ENCODE assay signal across 9 cellular contexts in the genomic region with DNA sequence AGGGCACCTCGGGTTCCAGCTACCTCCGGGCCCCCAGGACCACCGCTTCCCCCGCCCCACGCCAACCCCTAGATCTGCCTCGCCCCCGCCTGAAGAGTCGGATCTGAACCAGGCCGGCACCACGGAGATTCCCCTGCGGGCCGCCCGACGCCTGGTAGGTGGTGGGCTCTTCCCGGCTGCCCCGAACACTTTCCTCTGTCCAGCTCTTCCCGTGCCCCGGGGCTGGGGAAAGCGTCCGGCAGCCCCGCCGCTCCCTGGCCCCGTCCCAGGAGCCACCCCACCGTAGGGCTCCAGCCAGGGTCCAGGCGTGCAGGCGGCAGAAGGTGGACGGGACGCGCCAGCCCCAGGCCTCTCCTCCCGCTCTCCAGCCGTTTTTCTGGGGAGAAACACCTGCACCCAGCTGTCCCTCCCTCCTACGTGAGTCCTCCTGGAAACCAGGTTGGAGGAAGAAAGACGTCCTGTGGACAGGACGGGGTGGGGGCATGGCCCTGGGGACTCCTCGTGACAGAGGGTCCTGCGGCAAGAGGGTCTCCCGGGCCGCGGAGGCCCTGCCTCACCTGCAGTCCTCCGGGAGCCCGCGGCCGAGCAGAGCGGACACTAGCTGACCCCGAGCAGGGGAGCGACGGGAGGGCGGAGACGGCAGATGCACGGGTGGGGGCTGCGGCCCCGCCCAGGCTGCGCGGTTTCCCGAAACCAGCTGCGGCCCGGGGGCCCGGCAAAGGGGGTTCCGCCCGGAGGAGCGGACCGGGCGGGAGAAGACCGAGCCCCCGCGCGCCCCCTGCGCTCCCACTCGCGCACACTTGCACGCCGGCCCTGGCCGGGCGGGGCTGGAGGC. TPM values are rescaled to one million over a fixed set of nuclear protein-coding genes. Genes with fewer than 3 reads are reported as not detected.
DNase-seq lines count a peak whose midpoint lies in the region; ATAC-seq and TF ChIP-seq lines count a peak whose summit lies in the region.
"Had no signal": no experiment of that assay in that cellular context is flagged by ENCODE, and none has a peak within 500 bp of the region (broad histone marks: within the 10 kb centered on the region; RNA-seq: fewer than 3 reads in every experiment).

A gene (minus strand): TSS at position 624 of the 835 bp plus-strand sequence. CDS start 3,795 bp downstream, outside the sequence.

- H3K23me2 ChIP-seq in H9 (ENCODE audit: insufficient read length, low read depth, low read length, poor library complexity, severe bottlenecking): peaks cover 8% of the 10 kb centered on the region

- H3K18ac ChIP-seq in H9 (ENCODE audit: insufficient read length, low read depth, low read length): no peak within 1 kb of the TSS

- H3K9me3 Mint-ChIP-seq in H9: peaks cover 5 to 13% of the 10 kb centered on the region in 2 experiments; a peak in 4 of 5 replicates

- H2BK5ac ChIP-seq in H9 (ENCODE audit: insufficient read length, low read length): no peak within 1 kb of the TSS

- DNase-seq in H9 (no peak), iPS-NIHi11 (ENCODE audit: low spot score) (peak; percentile 43), skeletal muscle cell (ENCODE audit: low read depth) (no peak)
- DNase-seq: Kasumi-1 had no signal

- no peak for TF ChIP-seq CTCF in H9 (conservative IDR thresholded peaks at IDR 0.05)

- peaks cover 0 to 6% (median 4%) of the 10 kb centered on the region in 3 experiments; a peak in 3 of 7 replicates for H3K36me3 Mint-ChIP-seq in H9 (ENCODE audit: insufficient read depth in 1 of 3, low read depth in 3 of 3)

- no peaks in the 10 kb centered on the region for H3K79me1 ChIP-seq in H9 (ENCODE audit: insufficient read depth, low read depth, low read length, poor library complexity, severe bottlenecking)

- no peak within 1 kb of the TSS for H4K5ac ChIP-seq in H9 (ENCODE audit: insufficient read length, low read depth, low read length)

- H3K27ac Mint-ChIP-seq in H9: no peak within 1 kb of the TSS

- no peak within 1 kb of the TSS for H3T11ph ChIP-seq in H9 (ENCODE audit: low read length)

- peak within 1 kb of the TSS; percentile 62 for H3K4me2 ChIP-seq in H9 (ENCODE audit: insufficient read depth, insufficient read length, low read length)

- H3K23ac ChIP-seq in H9 (ENCODE audit: insufficient read length, low read depth, low read length): no peak within 1 kb of the TSS

- H3K9me3 ChIP-seq in H9 (ENCODE audit: control insufficient read depth, low read depth, low read length): no peaks in the 10 kb centered on the region

- no peak within 1 kb of the TSS for H2BK20ac ChIP-seq in H9 (ENCODE audit: low read depth, low read length, poor library complexity, severe bottlenecking)

- peaks cover 35% of the 10 kb centered on the region for H3K27me3 ChIP-seq in H9 (ENCODE audit: insufficient read depth, low read length)

- peak within 1 kb of the TSS; percentile 47 for H3K4me3 ChIP-seq in skeletal muscle cell (ENCODE audit: low read depth, low read length)

- no peak within 1 kb of the TSS for H2BK15ac ChIP-seq in H9 (ENCODE audit: low read depth, low read length)

- H4K8ac ChIP-seq in H9 (replicated peaks; ENCODE audit: insufficient read length, low read depth, low read length): no peak within 1 kb of the TSS

- peaks cover 71% of the 10 kb centered on the region for H3K27me3 Mint-ChIP-seq in H9 (ENCODE audit: low read depth)

- H3K56ac ChIP-seq in H9 (ENCODE audit: insufficient read length, low read depth, low read length): no peak within 1 kb of the TSS

- no peaks in the 10 kb centered on the region for H4K20me1 ChIP-seq in H9 (ENCODE audit: control insufficient read depth, insufficient read depth, insufficient read length)

- no peak within 1 kb of the TSS for H2BK120ac ChIP-seq in H9 (ENCODE audit: low read depth, low read length, poor library complexity, severe bottlenecking)

- no peak within 1 kb of the TSS for H3K14ac ChIP-seq in H9 (ENCODE audit: insufficient read depth, low read length)

- H3K79me2 ChIP-seq in H9 (ENCODE audit: insufficient read depth, low read length): no peaks in the 10 kb centered on the region

- ATAC-seq in HG03196 (IDR thresholded peaks at IDR 0.05; ENCODE audit: unreplicated experiment) (no peak), HG03460 (IDR thresholded peaks at IDR 0.05; ENCODE audit: unreplicated experiment) (no peak), GM19397 (IDR thresholded peaks at IDR 0.05; ENCODE audit: unreplicated experiment) (no peak), GM19023 (IDR thresholded peaks at IDR 0.05; ENCODE audit: unreplicated experiment) (no peak)

- H2AK5ac ChIP-seq in H9 (ENCODE audit: insufficient read length, low read length): no peak within 1 kb of the TSS

- H2AFZ ChIP-seq in H9 (ENCODE audit: low read length): no peak within 1 kb of the TSS

- no CpG with 5 or more reads among the region's 74 CpGs for WGBS in H9 (ENCODE audit: extremely low coverage, insufficient read length, low lambda C conversion rate)
- 6 to 12% (median 8%) methylated on average over 58 to 74 of the region's 74 CpGs for WGBS in adipose tissue, 3 donors

- H2BK12ac ChIP-seq in H9 (ENCODE audit: insufficient read length, low read depth, low read length): no peak within 1 kb of the TSS

- H3K4ac ChIP-seq in H9 (ENCODE audit: low read depth, low read length): no peak within 1 kb of the TSS

- no peak within 1 kb of the TSS for H4K91ac ChIP-seq in H9 (ENCODE audit: insufficient read length, low read depth, low read length)

- H3K4me3 Mint-ChIP-seq in H9: peak within 1 kb of the TSS; percentile 44 to 76

- no peaks in the 10 kb centered on the region for H3K4me1 ChIP-seq in H9 (ENCODE audit: insufficient read depth, low read length)

- H3K9ac ChIP-seq in H9 (ENCODE audit: extremely low read depth, insufficient read length, low read length): no peak within 1 kb of the TSS

- H3K27ac ChIP-seq in H9 (ENCODE audit: insufficient read length, low read depth, low read length) (no peak within 1 kb of the TSS), adipose tissue (ENCODE audit: low read depth, low read length) (no peak within 1 kb of the TSS)

- peaks cover 0 to 17% of the 10 kb centered on the region in 2 experiments; a peak in 2 of 4 replicates for H3K4me1 Mint-ChIP-seq in H9

RNA-seq across cellular contexts. Expression of the gene that starts here (rescaled TPM):
- 0.26 and 0.85 TPM in 2 replicates for total RNA-seq in H9 (2021)
- 10 to 100 TPM in 2 of 3 donors, 1 to 10 TPM in 1; 9.1 to 56.5 (median 43.7) TPM for polyA plus RNA-seq in adipose tissue
